In the genomic region with DNA sequence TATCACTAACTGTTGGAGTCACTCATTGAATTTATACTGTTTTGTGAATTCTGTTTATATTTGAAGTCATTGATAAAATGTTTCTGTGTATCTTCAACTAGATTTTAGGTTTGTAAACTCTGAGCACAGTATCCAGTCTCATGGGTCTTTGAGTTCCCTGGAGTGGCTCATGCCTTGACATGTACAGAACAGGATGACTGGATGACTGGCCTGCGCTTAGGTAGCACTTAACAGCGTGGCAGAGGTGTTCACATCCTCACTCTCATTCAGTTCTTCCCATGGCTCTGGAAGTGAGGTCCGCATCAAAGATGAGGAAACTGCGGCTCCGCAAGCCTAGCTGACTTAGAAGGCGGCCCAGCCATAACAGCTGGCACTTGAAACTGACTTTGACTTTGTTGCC, we compare ENCODE assay signal across 29 cellular contexts.
"Had no signal": no experiment of that assay in that cellular context is flagged by ENCODE, and none has a peak within 500 bp of the region (broad histone marks: within the 10 kb centered on the region; RNA-seq: fewer than 3 reads in every experiment).

No MANE protein-coding gene starts in this region.

- H3K27ac ChIP-seq: coronary artery, neural progenitor cell, prostate gland, right atrium auricular region, suprapubic skin, transverse colon, vagina had no signal

- H3K27me3 ChIP-seq: neural progenitor cell, right atrium auricular region, suprapubic skin, transverse colon, vagina had no signal

- H3K9me3 Mint-ChIP-seq: mesothelial cell of epicardium; naive B cell; neural progenitor cell; stimulated activated naive CD8-positive, alpha-beta T cell treated with anti-CD3 and anti-CD28 coated beads, Interleukin-15, amount 100 ng/mL, for 72 hours had no signal

- H3K36me3 Mint-ChIP-seq: mesothelial cell of epicardium; naive B cell; natural killer cell treated with Interleukin-12 subunit alpha and Interleukin-12 subunit beta and Interleukin-15 and Interleukin-18, amount 100 ng/mL, for 72 hours; neural progenitor cell had no signal

- ATAC-seq: left lobe of liver; mucosa of descending colon; natural killer cell treated with Interleukin-12 subunit alpha and Interleukin-12 subunit beta and Interleukin-15 and Interleukin-18, amount 100 ng/mL, for 72 hours; sciatic nerve; stimulated activated naive CD8-positive, alpha-beta T cell treated with anti-CD3 and anti-CD28 coated beads, Interleukin-15, amount 100 ng/mL, for 72 hours had no signal

- H3K9ac ChIP-seq: neural progenitor cell had no signal

- H2AFZ ChIP-seq: neural progenitor cell had no signal

- H3K4me3 Mint-ChIP-seq: mesothelial cell of epicardium; naive B cell; natural killer cell treated with Interleukin-12 subunit alpha and Interleukin-12 subunit beta and Interleukin-15 and Interleukin-18, amount 100 ng/mL, for 72 hours; neural progenitor cell; stimulated activated naive CD8-positive, alpha-beta T cell treated with anti-CD3 and anti-CD28 coated beads, Interleukin-15, amount 100 ng/mL, for 72 hours had no signal

- H3K4me2 ChIP-seq: neural progenitor cell, smooth muscle cell had no signal

- H3K27ac Mint-ChIP-seq: mesothelial cell of epicardium; naive B cell; natural killer cell treated with Interleukin-12 subunit alpha and Interleukin-12 subunit beta and Interleukin-15 and Interleukin-18, amount 100 ng/mL, for 72 hours; neural progenitor cell had no signal

- DNase-seq: dermis blood vessel endothelial cell; effector memory CD4-positive, alpha-beta T cell; foreskin melanocyte; hypothalamus; kidney; mesenchymal stem cell; mucosa of descending colon; naive B cell; nucleus accumbens; stimulated activated CD4-positive, alpha-beta T cell treated with anti-CD3 and anti-CD28 coated beads, Interleukin-12 subunit alpha, Interleukin-12 subunit beta, amount 100 ng/mL, for 4 hours; stimulated activated CD4-positive, alpha-beta T cell treated with anti-CD3 and anti-CD28 coated beads, Interleukin-1b, Interleukin-23, amount 100 ng/mL, for 48 hours; stimulated activated CD4-positive, alpha-beta T cell treated with anti-CD3 and anti-CD28 coated beads, Interleukin-4, amount 100 ng/mL, for 1 hour; stimulated activated CD8-positive, alpha-beta memory T cell treated with anti-CD3 and anti-CD28 coated beads, Interleukin-4, amount 100 ng/mL, for 48 hours; stimulated activated naive CD4-positive, alpha-beta T cell; stimulated activated naive CD8-positive, alpha-beta T cell treated with anti-CD3 and anti-CD28 coated beads, Interleukin-15, amount 100 ng/mL, for 72 hours; transverse colon had no signal

- H3K4me1 Mint-ChIP-seq: naive B cell, neural progenitor cell had no signal

- H3K4me1 ChIP-seq: prostate gland, transverse colon had no signal

- H3K9me3 ChIP-seq: mucosa of descending colon, prostate gland, right atrium auricular region, suprapubic skin, transverse colon, vagina had no signal

- H3K4me3 ChIP-seq: coronary artery, lung, mucosa of descending colon, neural progenitor cell, prostate gland, right atrium auricular region, smooth muscle cell, suprapubic skin, transverse colon, vagina had no signal

- H3K36me3 ChIP-seq: neural progenitor cell, prostate gland, right atrium auricular region, suprapubic skin, transverse colon, vagina had no signal

- FAIRE-seq: endothelial cell of umbilical vein, kidney had no signal
